10 cellular contexts compared by ENCODE assay signal in genomic region chr1:60989745-60990718, GRCh38.
DNase-seq lines count a peak whose midpoint lies in the region; ATAC-seq lines count a peak whose summit lies in the region.
"Had no signal": no experiment of that assay in that cellular context is flagged by ENCODE, and none has a peak within 500 bp of the region (broad histone marks: within the 10 kb centered on the region; RNA-seq: fewer than 3 reads in every experiment).

No MANE protein-coding gene starts in this region.

- no peak for ATAC-seq in HG03571 (IDR thresholded peaks at IDR 0.05; ENCODE audit: unreplicated experiment)
- ATAC-seq: T-helper 17 cell had no signal

- peak; percentile 72 for DNase-seq in NCI-H446 treated with DMSO at 0.1 percent for 48 hours (lab: John Stamatoyannopoulos, UW)
- DNase-seq in dermis blood vessel endothelial cell = peak; percentile 79
- peak; percentile 90 to 93 for DNase-seq in lung microvascular endothelial cell (ENCODE audit: low read depth in 2 of 2)
- peak; percentile 49 for DNase-seq in ureter (ENCODE audit: low spot score)
- DNase-seq in NCI-H1092 treated with DMSO at 0.1 percent for 48 hours (lab: John Stamatoyannopoulos, UW) = no peak
- DNase-seq in iPS-NIHi7 (ENCODE audit: extremely low spot score) = no peak
- no peak for DNase-seq in DMS 273 (lab: John Stamatoyannopoulos, UW; ENCODE audit: unreplicated experiment)
- DNase-seq: activated naive CD8-positive, alpha-beta T cell treated with anti-CD3 and anti-CD28 coated beads, Interleukin-2, amount 10 ng/mL, durations not matched to agents 7 days and 5 days; T-helper 17 cell had no signal

Comparison
In these comparisons a context has a peak if more than half of its experiments do, and no peak if none do; other contexts are left out.
1. DNase-seq: peak in NCI-H446 treated with DMSO at 0.1 percent for 48 hours (single experiment), dermis blood vessel endothelial cell (single experiment), lung microvascular endothelial cell (2 of 2) and ureter (single experiment); none in NCI-H1092 treated with DMSO at 0.1 percent for 48 hours (single experiment), iPS-NIHi7 (single experiment) and DMS 273 (single experiment).